Comparison of ENCODE assay signal across 12 cellular contexts in the genomic region with DNA sequence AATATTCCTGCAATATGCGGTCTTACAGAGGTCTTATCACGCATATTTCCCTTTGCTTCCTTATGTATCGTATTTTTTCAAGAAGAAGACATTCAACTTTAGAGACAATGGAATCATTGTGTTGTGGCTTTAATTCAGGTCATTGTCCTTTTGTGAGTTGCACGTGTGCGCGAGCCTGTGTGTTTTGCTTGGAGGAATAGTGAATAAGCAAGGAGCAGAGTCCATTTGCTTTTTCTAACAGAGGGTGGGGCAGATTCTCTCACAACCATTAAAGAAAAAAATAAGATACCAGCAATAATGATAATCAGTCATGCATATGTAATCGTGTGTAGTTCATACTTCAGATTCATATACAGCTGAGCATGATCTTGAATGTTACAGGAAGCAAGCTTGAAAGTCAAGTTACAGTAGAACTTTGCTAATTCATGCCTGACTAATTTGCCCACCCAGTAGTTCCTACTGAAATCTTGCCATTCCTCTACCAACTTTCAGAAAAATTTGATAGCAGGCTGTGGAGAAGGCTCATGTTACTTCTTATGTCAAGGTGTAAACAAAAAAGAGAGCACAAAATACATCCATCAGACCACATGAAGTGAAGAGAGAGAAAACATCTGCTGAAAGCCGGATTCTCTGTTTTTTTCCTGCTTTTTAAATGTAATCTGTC.
DNase-seq lines count a peak whose midpoint lies in the region; ATAC-seq and TF ChIP-seq lines count a peak whose summit lies in the region.
"Had no signal": no experiment of that assay in that cellular context is flagged by ENCODE, and none has a peak within 500 bp of the region (broad histone marks: within the 10 kb centered on the region; RNA-seq: fewer than 3 reads in every experiment).

No MANE protein-coding gene starts in this region.

- in situ Hi-C loops in transverse colon (cut with MboI; ENCODE audit: low pct_ligation_motif_present in 1 of 4, low pct_unique_long_range_greater_than_20kb in 1 of 4, low sequenced_read_pairs in 3 of 4): no loop called here

- H3K27me3 ChIP-seq in lower lobe of right lung (ENCODE audit: low read depth) (no peaks in the 10 kb centered on the region), transverse colon (no peaks in the 10 kb centered on the region)
- H3K27me3 ChIP-seq: tibial nerve had no signal

- ATAC-seq in lower lobe of right lung: no peak
- ATAC-seq: SK-N-SH treated with all-trans-retinoic acid at 6 μM for 48 hours had no signal

- TF ChIP-seq EP300 in transverse colon (IDR thresholded peaks at IDR 0.05; ENCODE audit: low read depth): no peak

- DNase-seq in NCI-H510A treated with DMSO at 0.1 percent for 48 hours (lab: John Stamatoyannopoulos, UW) (peak; percentile 9), NCI-H510A (lab: John Stamatoyannopoulos, UW) (no peak), lower lobe of right lung (no peak), transverse colon (peak; percentile 71), HUDEP-2 (lab: John Stamatoyannopoulos, UW; ENCODE audit: unreplicated experiment in 76 of 76) (no peak), NCI-H1105 treated with DMSO at 0.1 percent for 48 hours (lab: John Stamatoyannopoulos, UW) (no peak), NCI-H69 (lab: John Stamatoyannopoulos, UW) (no peak)
- DNase-seq: activated CD4-positive, alpha-beta T cell treated with anti-CD3 and anti-CD28 coated beads, Interleukin-2, amount 50 U/mL, for 1 hour; hypothalamus had no signal

- no peak for TF ChIP-seq POLR2A in transverse colon (IDR thresholded peaks at IDR 0.05)

- peak overlapping the region; percentile 90 for H3K27ac ChIP-seq in VCaP
- H3K27ac ChIP-seq in lower lobe of right lung: peak overlapping the region; percentile 59
- H3K27ac ChIP-seq in transverse colon: peak overlapping the region; percentile 78 to 86 (median 82)

- H3K4me1 ChIP-seq in lower lobe of right lung (peaks cover 61% of the 10 kb centered on the region), transverse colon (peaks cover 21 to 63% (median 42%) of the 10 kb centered on the region in 4 donors)

- H3K4me3 ChIP-seq in lower lobe of right lung (no peak overlapping the region), transverse colon (no peak overlapping the region)
- H3K4me3 ChIP-seq: tibial nerve had no signal

- H3K9me3 ChIP-seq in lower lobe of right lung (no peaks in the 10 kb centered on the region), transverse colon (no peaks in the 10 kb centered on the region)
- H3K9me3 ChIP-seq: tibial nerve had no signal

- intact Hi-C loops in lower lobe of right lung (cut with DNase I) (no loop called here), transverse colon (cut with DNase I; ENCODE audit: low total_unique reads) (no loop called here)

- WGBS in transverse colon (ENCODE audit: low coverage in 1 of 2), 2 donors: 48 to 61% methylated on average over 8 of the region's 8 CpGs

- H3K36me3 ChIP-seq in lower lobe of right lung (no peaks in the 10 kb centered on the region), transverse colon (no peaks in the 10 kb centered on the region)
- H3K36me3 ChIP-seq: tibial nerve had no signal

- TF ChIP-seq CTCF in VCaP (conservative IDR thresholded peaks at IDR 0.05): no peak
- TF ChIP-seq CTCF in lower lobe of right lung (IDR thresholded peaks at IDR 0.05): no peak
- no peak for TF ChIP-seq CTCF in transverse colon (IDR thresholded peaks at IDR 0.05)

Comparison
In these comparisons a context has a peak if more than half of its experiments do, and no peak if none do; other contexts are left out.
1. DNase-seq: peak in NCI-H510A treated with DMSO at 0.1 percent for 48 hours (single experiment) and transverse colon (single experiment); none in NCI-H510A (single experiment), lower lobe of right lung (single experiment), HUDEP-2 (0 of 76), NCI-H1105 treated with DMSO at 0.1 percent for 48 hours (single experiment) and NCI-H69 (single experiment).
2. Peak in every context shown above with its lines, with median percentiles within 50 percentile points of each other: H3K27ac ChIP-seq.